In the genomic region with DNA sequence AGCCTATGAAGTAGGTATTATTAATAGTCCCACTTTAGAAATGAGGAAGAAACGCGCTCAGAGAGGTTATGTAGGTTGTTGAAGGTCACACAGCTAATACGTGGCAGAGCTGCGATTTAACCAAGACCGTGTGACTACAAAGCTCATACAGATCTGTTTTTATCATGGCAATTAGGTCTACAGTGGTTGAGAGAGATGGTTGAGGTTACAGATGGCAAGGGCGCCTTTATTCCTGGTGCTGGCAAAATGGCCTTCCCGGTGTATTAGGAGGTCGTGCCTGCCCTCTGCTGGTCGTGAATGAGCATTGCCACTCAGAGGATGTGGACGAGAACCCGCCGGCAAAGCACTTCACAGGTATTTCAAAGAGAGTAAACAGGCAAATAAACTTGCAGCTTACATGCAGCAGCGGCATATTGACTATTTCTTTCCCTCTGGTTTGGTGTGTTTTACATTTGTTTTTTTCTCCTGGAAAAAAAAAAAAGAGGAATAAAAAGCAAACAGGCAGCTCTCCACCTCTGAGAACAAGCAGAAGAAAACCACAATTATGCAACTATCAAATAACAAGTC, we compare ENCODE assay signal across 8 cellular contexts.
DNase-seq lines count a peak whose midpoint lies in the region; ATAC-seq, FAIRE-seq and TF ChIP-seq lines count a peak whose summit lies in the region.

No MANE protein-coding gene starts in this region.

- WGBS in small intestine, 3 donors = 19 to 22% (median 21%) methylated on average over 13 of the region's 13 CpGs

- FAIRE-seq in D721Med (lab: Jason Lieb, UNC) = peak; percentile 32
- no peak for FAIRE-seq in small intestine (lab: Jason Lieb, UNC)

- H3K4me3 ChIP-seq in HEK293 (ENCODE audit: low read depth, low read length) (no peak overlapping the region), small intestine (ENCODE audit: low read depth in 1 of 2, low read length in 2 of 2) (no peak overlapping the region)

- 0 out of 2 replicates have a peak, but pooled peaks cover 7% of the 10 kb centered on the region for H3K4me1 ChIP-seq in HEK293 (ENCODE audit: control insufficient read depth, insufficient read depth, low read length)
- no peaks in the 10 kb centered on the region for H3K4me1 ChIP-seq in small intestine (ENCODE audit: control insufficient read depth in 2 of 2, insufficient read depth in 1 of 2, low read depth in 1 of 2, low read length in 1 of 2)

- H3K9me3 ChIP-seq in HEK293 (ENCODE audit: control insufficient read depth, insufficient read depth, low read depth, low read length) = no peaks in the 10 kb centered on the region
- H3K9me3 ChIP-seq in small intestine (ENCODE audit: control insufficient read depth, low read depth) = no peaks in the 10 kb centered on the region

- DNase-seq in D721Med (ENCODE audit: insufficient read length, low spot score) = peak; percentile 41
- DNase-seq in NCI-H2029 (lab: John Stamatoyannopoulos, UW) = peak; percentile 42
- DNase-seq in T-helper 9 cell = peak; percentile 26
- peak; percentile 87 for DNase-seq in astrocyte of the hippocampus (ENCODE audit: low read depth, low spot score)
- peak; percentile 56 to 65 for DNase-seq in hippocampal formation (lab: John Stamatoyannopoulos, UW)
- DNase-seq in small intestine = peak; percentile 54

- TF ChIP-seq CTCF in D721Med (IDR thresholded peaks at IDR 0.05; ENCODE audit: insufficient read depth, missing control alignments) = peak; percentile 97
- peak; percentile 87 for TF ChIP-seq CTCF in HEK293 (tag by site-specific recombination; IDR thresholded peaks at IDR 0.05)

- no peak for ATAC-seq in GM18498 (IDR thresholded peaks at IDR 0.05; ENCODE audit: unreplicated experiment)

- CTCF ChIA-PET in HEK293 (lab: Yijun Ruan, JAX) = interaction anchor here (0.5 to 5.1 kb wide), 64 partner anchors 9 to 955 kb away, joined by 3 to 49 read pairs (median 4); a partner anchor contains a TSS

- POLR2A ChIA-PET in HEK293 (lab: Yijun Ruan, JAX) = no interaction called here

- no peaks in the 10 kb centered on the region for H3K27me3 ChIP-seq in small intestine (ENCODE audit: control insufficient read depth in 2 of 2, insufficient read depth in 2 of 2, low read length in 2 of 2)

- H3K27ac ChIP-seq in HEK293 (ENCODE audit: extremely low read depth, low read depth, low read length) = no peak overlapping the region
- no peak overlapping the region for H3K27ac ChIP-seq in small intestine (ENCODE audit: low read depth in 1 of 2, low read length in 1 of 2)

- H3K36me3 ChIP-seq in HEK293 (ENCODE audit: control insufficient read depth in 2 of 2, insufficient read depth in 1 of 2, low read length in 2 of 2) (no peaks in the 10 kb centered on the region), small intestine (ENCODE audit: control insufficient read depth in 2 of 2, insufficient read depth in 2 of 2, low read length in 2 of 2) (no peaks in the 10 kb centered on the region)

TF ChIP-seq in HEK293, 187 proteins besides CTCF, POLR2A, EP300 and RAD21 (continues in another document):
- TF ChIP-seq KLF9 (tag by site-specific recombination; IDR thresholded peaks at IDR 0.05; ENCODE audit: low read depth) (no peak), ZNF658 (tag by site-specific recombination; IDR thresholded peaks at IDR 0.05) (no peak), ZFP3 (tag by site-specific recombination; IDR thresholded peaks at IDR 0.05; ENCODE audit: low read depth) (no peak), ZNF561 (tag by site-specific recombination; IDR thresholded peaks at IDR 0.05; ENCODE audit: borderline replicate concordance) (no peak), HOXC10 (CRISPR knock-in tag; IDR thresholded peaks at IDR 0.05) (no peak), ZNF133 (tag by site-specific recombination; IDR thresholded peaks at IDR 0.05) (no peak), ZNF292 (tag by site-specific recombination; IDR thresholded peaks at IDR 0.05; ENCODE audit: borderline replicate concordance, low read depth) (no peak), ZNF623 (tag by site-specific recombination; IDR thresholded peaks at IDR 0.05) (no peak), ZNF514 (tag by site-specific recombination; IDR thresholded peaks at IDR 0.05) (no peak), GLIS1 (tag by site-specific recombination; IDR thresholded peaks at IDR 0.05) (no peak), ZNF341 (tag by site-specific recombination; IDR thresholded peaks at IDR 0.05; ENCODE audit: low read depth) (no peak), ZNF473 (tag by site-specific recombination; IDR thresholded peaks at IDR 0.05) (no peak), ZNF394 (tag by site-specific recombination; IDR thresholded peaks at IDR 0.05; ENCODE audit: borderline replicate concordance) (no peak), ZNF610 (tag by site-specific recombination; IDR thresholded peaks at IDR 0.05; ENCODE audit: borderline replicate concordance) (no peak), SP7 (tag by site-specific recombination; IDR thresholded peaks at IDR 0.05) (peak; percentile 42; the same call in 1 of the 2 replicates), ZNF792 (tag by site-specific recombination; IDR thresholded peaks at IDR 0.05) (no peak), ZNF24 (tag by site-specific recombination; IDR thresholded peaks at IDR 0.05) (no peak)
- TF ChIP-seq, protein P1, sequence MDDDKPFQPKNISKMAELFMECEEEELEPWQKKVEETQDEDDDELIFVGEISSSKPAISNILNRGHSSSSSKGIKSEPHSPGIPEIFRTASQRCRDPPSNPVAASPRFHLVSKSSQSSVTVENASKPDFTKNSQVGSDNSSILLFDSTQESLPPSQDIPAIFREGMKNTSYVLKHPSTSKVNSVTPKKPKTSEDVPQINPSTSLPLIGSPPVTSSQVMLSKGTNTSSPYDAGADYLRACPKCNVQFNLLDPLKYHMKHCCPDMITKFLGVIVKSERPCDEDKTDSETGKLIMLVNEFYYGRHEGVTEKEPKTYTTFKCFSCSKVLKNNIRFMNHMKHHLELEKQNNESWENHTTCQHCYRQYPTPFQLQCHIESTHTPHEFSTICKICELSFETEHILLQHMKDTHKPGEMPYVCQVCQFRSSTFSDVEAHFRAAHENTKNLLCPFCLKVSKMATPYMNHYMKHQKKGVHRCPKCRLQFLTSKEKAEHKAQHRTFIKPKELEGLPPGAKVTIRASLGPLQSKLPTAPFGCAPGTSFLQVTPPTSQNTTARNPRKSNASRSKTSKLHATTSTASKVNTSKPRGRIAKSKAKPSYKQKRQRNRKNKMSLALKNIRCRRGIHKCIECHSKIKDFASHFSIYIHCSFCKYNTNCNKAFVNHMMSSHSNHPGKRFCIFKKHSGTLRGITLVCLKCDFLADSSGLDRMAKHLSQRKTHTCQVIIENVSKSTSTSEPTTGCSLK (tag by site-specific recombination; IDR thresholded peaks at IDR 0.05) = 0 out of 2 replicates have a peak, but pooled peaks have one; percentile 39
- TF ChIP-seq, protein P2, sequence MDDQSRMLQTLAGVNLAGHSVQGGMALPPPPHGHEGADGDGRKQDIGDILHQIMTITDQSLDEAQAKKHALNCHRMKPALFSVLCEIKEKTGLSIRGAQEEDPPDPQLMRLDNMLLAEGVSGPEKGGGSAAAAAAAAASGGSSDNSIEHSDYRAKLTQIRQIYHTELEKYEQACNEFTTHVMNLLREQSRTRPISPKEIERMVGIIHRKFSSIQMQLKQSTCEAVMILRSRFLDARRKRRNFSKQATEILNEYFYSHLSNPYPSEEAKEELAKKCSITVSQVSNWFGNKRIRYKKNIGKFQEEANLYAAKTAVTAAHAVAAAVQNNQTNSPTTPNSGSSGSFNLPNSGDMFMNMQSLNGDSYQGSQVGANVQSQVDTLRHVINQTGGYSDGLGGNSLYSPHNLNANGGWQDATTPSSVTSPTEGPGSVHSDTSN (CRISPR knock-in tag; IDR thresholded peaks at IDR 0.05) = no peak
- TF ChIP-seq, protein P3, sequence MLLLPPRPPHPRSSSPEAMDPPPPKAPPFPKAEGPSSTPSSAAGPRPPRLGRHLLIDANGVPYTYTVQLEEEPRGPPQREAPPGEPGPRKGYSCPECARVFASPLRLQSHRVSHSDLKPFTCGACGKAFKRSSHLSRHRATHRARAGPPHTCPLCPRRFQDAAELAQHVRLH (tag by site-specific recombination; IDR thresholded peaks at IDR 0.05) = peak; percentile 85
- TF ChIP-seq, protein P4, sequence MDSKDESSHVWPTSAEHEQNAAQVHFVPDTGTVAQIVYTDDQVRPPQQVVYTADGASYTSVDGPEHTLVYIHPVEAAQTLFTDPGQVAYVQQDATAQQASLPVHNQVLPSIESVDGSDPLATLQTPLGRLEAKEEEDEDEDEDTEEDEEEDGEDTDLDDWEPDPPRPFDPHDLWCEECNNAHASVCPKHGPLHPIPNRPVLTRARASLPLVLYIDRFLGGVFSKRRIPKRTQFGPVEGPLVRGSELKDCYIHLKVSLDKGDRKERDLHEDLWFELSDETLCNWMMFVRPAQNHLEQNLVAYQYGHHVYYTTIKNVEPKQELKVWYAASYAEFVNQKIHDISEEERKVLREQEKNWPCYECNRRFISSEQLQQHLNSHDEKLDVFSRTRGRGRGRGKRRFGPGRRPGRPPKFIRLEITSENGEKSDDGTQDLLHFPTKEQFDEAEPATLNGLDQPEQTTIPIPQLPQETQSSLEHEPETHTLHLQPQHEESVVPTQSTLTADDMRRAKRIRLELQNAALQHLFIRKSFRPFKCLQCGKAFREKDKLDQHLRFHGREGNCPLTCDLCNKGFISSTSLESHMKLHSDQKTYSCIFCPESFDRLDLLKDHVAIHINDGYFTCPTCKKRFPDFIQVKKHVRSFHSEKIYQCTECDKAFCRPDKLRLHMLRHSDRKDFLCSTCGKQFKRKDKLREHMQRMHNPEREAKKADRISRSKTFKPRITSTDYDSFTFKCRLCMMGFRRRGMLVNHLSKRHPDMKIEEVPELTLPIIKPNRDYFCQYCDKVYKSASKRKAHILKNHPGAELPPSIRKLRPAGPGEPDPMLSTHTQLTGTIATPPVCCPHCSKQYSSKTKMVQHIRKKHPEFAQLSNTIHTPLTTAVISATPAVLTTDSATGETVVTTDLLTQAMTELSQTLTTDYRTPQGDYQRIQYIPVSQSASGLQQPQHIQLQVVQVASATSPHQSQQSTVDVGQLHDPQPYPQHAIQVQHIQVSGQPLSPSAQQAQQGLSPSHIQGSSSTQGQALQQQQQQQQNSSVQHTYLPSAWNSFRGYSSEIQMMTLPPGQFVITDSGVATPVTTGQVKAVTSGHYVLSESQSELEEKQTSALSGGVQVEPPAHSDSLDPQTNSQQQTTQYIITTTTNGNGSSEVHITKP (tag by site-specific recombination; IDR thresholded peaks at IDR 0.05) = no peak
- TF ChIP-seq, protein P5, sequence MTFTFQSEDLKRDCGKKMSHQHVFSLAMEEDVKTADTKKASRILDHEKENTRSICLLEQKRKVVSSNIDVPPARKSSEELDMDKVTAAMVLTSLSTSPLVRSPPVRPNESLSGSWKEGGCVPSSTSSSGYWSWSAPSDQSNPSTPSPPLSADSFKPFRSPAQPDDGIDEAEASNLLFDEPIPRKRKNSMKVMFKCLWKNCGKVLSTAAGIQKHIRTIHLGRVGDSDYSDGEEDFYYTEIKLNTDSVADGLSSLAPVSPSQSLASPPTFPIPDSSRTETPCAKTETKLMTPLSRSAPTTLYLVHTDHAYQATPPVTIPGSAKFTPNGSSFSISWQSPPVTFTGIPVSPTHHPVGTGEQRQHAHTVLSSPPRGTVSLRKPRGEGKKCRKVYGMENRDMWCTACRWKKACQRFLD (tag by site-specific recombination; IDR thresholded peaks at IDR 0.05) = no peak

Comparison
In these comparisons a context has a peak if more than half of its experiments do, and no peak if none do; other contexts are left out.
1. DNase-seq: peak in every context shown above with its lines; median percentile 87 in astrocyte of the hippocampus; 60 in hippocampal formation; 54 in small intestine; 42 in NCI-H2029; 41 in D721Med; 26 in T-helper 9 cell.